Comparison of ENCODE assay signal across 20 cellular contexts in the genomic region with DNA sequence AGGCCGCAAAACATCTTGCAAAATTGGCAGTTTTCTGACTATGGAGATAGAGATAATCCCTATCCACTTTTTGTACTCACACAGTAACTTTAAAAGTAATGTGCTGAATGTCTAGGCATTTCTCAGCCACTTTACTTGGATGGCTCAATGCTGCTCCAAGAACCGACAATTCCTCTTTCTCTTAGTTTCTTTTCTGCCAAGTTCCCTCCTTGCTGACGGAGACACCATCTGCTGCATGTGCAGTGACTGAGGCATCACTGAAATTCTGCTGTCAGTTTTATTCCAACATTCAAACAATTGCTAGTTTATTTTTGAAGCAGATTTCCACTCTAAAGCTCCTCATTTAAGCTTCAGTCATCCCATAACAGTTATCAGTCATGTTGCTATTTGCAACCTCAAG.
"Had no signal": no experiment of that assay in that cellular context is flagged by ENCODE, and none has a peak within 500 bp of the region (broad histone marks: within the 10 kb centered on the region; RNA-seq: fewer than 3 reads in every experiment).

No MANE protein-coding gene starts in this region.

- ATAC-seq: gastroesophageal sphincter; mucosa of descending colon; stimulated activated naive CD8-positive, alpha-beta T cell treated with anti-CD3 and anti-CD28 coated beads, Interleukin-15, Interleukin-2, amounts not matched to agents 100 U/mL and 50 U/mL, for 24 hours; T-cell; WTC11 had no signal

- H3K4me1 ChIP-seq: adrenal gland, ascending aorta, gastroesophageal sphincter, spleen, tibial artery had no signal

- H3K36me3 ChIP-seq: adrenal gland, ascending aorta, brain microvascular endothelial cell, gastroesophageal sphincter, spleen, tibial artery had no signal

- H3K27ac ChIP-seq: adrenal gland, ascending aorta, brain microvascular endothelial cell, gastroesophageal sphincter, spleen, tibial artery had no signal

- DNase-seq: activated naive CD4-positive, alpha-beta T cell; activated T-cell treated with anti-CD3 and anti-CD28 coated beads, Interleukin-2, amount 50 U/mL, for 1 hour; adrenal gland; brain microvascular endothelial cell; caudate nucleus; dermis blood vessel endothelial cell; effector CD8-positive, alpha-beta T cell; erythroblast; mesenchymal stem cell; mucosa of descending colon; nucleus accumbens; spleen; stimulated activated CD4-positive, alpha-beta T cell treated with anti-CD3 and anti-CD28 coated beads, Interleukin-4, amount 100 ng/mL, for 4 hours; stimulated activated naive CD8-positive, alpha-beta T cell treated with anti-CD3 and anti-CD28 coated beads, Interleukin-15, Interleukin-2, amounts not matched to agents 100 U/mL and 50 U/mL, for 24 hours; substantia nigra; T-cell; tibial artery had no signal

- H3K4me3 ChIP-seq: adrenal gland, ascending aorta, gastroesophageal sphincter, mucosa of descending colon, spleen, tibial artery had no signal

- H3K27me3 ChIP-seq: adrenal gland, ascending aorta, brain microvascular endothelial cell, gastroesophageal sphincter, spleen, tibial artery had no signal

- H3K9me3 ChIP-seq: adrenal gland, ascending aorta, gastroesophageal sphincter, mucosa of descending colon, spleen, tibial artery had no signal
